Comparison of ENCODE assay signal across 28 cellular contexts in the genomic region with DNA sequence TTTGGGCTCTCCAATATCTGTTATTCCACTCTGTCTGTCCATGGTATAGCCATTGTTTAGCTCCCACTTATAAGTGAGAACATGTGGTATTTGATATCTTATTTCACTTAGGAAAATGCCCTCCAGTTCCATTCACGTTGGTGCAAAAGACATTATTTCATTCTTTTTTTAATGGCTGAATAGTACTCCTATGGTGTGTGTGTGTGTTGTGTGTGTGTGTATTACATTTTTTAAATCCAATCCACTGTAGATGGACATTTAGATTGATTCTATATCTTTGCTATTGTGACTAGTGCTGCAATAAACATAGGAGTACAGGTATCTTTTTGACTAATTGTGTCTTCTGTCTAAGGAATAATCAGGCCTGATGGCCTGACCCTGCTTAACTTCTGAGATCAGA.
"Had no signal": no experiment of that assay in that cellular context is flagged by ENCODE, and none has a peak within 500 bp of the region (broad histone marks: within the 10 kb centered on the region; RNA-seq: fewer than 3 reads in every experiment).

No MANE protein-coding gene starts in this region.

- H3K4me1 ChIP-seq: stomach, suprapubic skin, testis, thyroid gland, tibial artery, transverse colon, upper lobe of left lung, upper lobe of right lung, uterus, vagina had no signal

- ATAC-seq: stimulated activated memory B cell treated with anti-CD40 and anti-IgM and Interleukin-4, amounts not matched to agents 10 μg/mL and 1 μg/mL and 100 μg/mL, for 72 hours; stimulated activated naive B cell treated with anti-CD40 and anti-IgM and Interleukin-4, amounts not matched to agents 10 μg/mL and 1 μg/mL and 100 μg/mL, for 72 hours; upper lobe of right lung had no signal

- H3K27me3 Mint-ChIP-seq: stimulated activated naive CD8-positive, alpha-beta T cell treated with anti-CD3 and anti-CD28 coated beads, Interleukin-15, Interleukin-2, amounts not matched to agents 100 ng/mL and 50 ng/mL, for 24 hours; type B pancreatic cell had no signal

- H3K27ac Mint-ChIP-seq: stimulated activated memory B cell treated with anti-CD40 and anti-IgM and Interleukin-4, amounts not matched to agents 10 μg/mL and 1 μg/mL and 100 μg/mL, for 72 hours; stimulated activated naive CD8-positive, alpha-beta T cell treated with anti-CD3 and anti-CD28 coated beads, Interleukin-15, amount 100 ng/mL, for 72 hours; stimulated activated naive CD8-positive, alpha-beta T cell treated with anti-CD3 and anti-CD28 coated beads, Interleukin-15, Interleukin-2, amounts not matched to agents 100 ng/mL and 50 ng/mL, for 24 hours; type B pancreatic cell had no signal

- H3K9me3 ChIP-seq: stomach, suprapubic skin, testis, thoracic aorta, thyroid gland, tibial artery, tibial nerve, transverse colon, upper lobe of left lung, upper lobe of right lung, uterus, vagina had no signal

- H3K36me3 Mint-ChIP-seq: stimulated activated memory B cell treated with anti-CD40 and anti-IgM and Interleukin-4, amounts not matched to agents 10 μg/mL and 1 μg/mL and 100 μg/mL, for 72 hours; stimulated activated naive B cell treated with anti-CD40 and anti-IgM and Interleukin-4, amounts not matched to agents 10 μg/mL and 1 μg/mL and 100 μg/mL, for 72 hours; type B pancreatic cell had no signal

- H3K27me3 ChIP-seq: stomach, suprapubic skin, testis, thyroid gland, tibial artery, tibial nerve, transverse colon, upper lobe of left lung, upper lobe of right lung, uterus, vagina had no signal

- H3K4me3 ChIP-seq: stomach, suprapubic skin, testis, thoracic aorta, thyroid gland, tibial artery, tibial nerve, transverse colon, upper lobe of left lung, upper lobe of right lung, uterus, vagina had no signal

- H3K27ac ChIP-seq: stomach, suprapubic skin, testis, thoracic aorta, thyroid gland, tibial artery, tibial nerve, transverse colon, upper lobe of left lung, upper lobe of right lung, uterus, vagina had no signal

- H3K4me1 Mint-ChIP-seq: stimulated activated naive B cell treated with anti-CD40 and anti-IgM and Interleukin-4, amounts not matched to agents 10 μg/mL and 1 μg/mL and 100 μg/mL, for 72 hours had no signal

- H3K9me3 Mint-ChIP-seq: stimulated activated effector memory CD8-positive, alpha-beta T cell treated with anti-CD3 and anti-CD28 coated beads, Interleukin-12 subunit alpha, Interleukin-12 subunit beta, amount 100 ng/mL, for 72 hours; stimulated activated memory B cell treated with anti-CD40 and anti-IgM and Interleukin-4, amounts not matched to agents 10 μg/mL and 1 μg/mL and 100 μg/mL, for 72 hours; stimulated activated naive B cell treated with anti-CD40 and anti-IgM and Interleukin-4, amounts not matched to agents 10 μg/mL and 1 μg/mL and 100 μg/mL, for 72 hours; stimulated activated naive CD8-positive, alpha-beta T cell treated with anti-CD3 and anti-CD28 coated beads, Interleukin-15, amount 100 ng/mL, for 72 hours; stimulated activated naive CD8-positive, alpha-beta T cell treated with anti-CD3 and anti-CD28 coated beads, Interleukin-15, Interleukin-2, amounts not matched to agents 100 ng/mL and 50 ng/mL, for 24 hours; type B pancreatic cell had no signal

- H3K36me3 ChIP-seq: thoracic aorta, tibial nerve, uterus, vagina had no signal

- FAIRE-seq: urothelium cell line had no signal

- DNase-seq: stimulated activated CD4-positive, alpha-beta T cell treated with anti-CD3 and anti-CD28 coated beads, Interleukin-2, amount 100 ng/mL, for 48 hours; stimulated activated CD4-positive, alpha-beta T cell treated with anti-CD3 and anti-CD28 coated beads, Interleukin-4, amount 100 ng/mL, for 1 hour; stimulated activated CD4-positive, alpha-beta T cell treated with anti-CD3 and anti-CD28 coated beads, Interleukin-4, amount 100 ng/mL, for 24 hours; stimulated activated CD4-positive, alpha-beta T cell treated with anti-CD3 and anti-CD28 coated beads, Interleukin-4, amount 100 ng/mL, for 4 hours; stimulated activated CD8-positive, alpha-beta memory T cell treated with anti-CD3 and anti-CD28 coated beads, Interleukin-4, amount 100 ng/mL, for 48 hours; stimulated activated naive B cell treated with anti-CD40 and anti-IgM and Interleukin-4, amounts not matched to agents 10 μg/mL and 1 μg/mL and 100 μg/mL, for 72 hours; stimulated activated naive CD4-positive, alpha-beta T cell; stimulated activated naive CD4-positive, alpha-beta T cell treated with Interleukin-2 at 50 U/mL for 16 hours; stimulated activated naive CD8-positive, alpha-beta T cell treated with anti-CD3 and anti-CD28 coated beads, Interleukin-15, amount 100 ng/mL, for 72 hours; stimulated activated naive CD8-positive, alpha-beta T cell treated with anti-CD3 and anti-CD28 coated beads, Interleukin-15, Interleukin-2, amounts not matched to agents 100 U/mL and 50 U/mL, for 24 hours; stomach; substantia nigra; testis; thyroid gland; tibial artery; transverse colon; upper lobe of left lung; upper lobe of right lung; uterus had no signal

- H3K4me3 Mint-ChIP-seq: stimulated activated effector memory CD8-positive, alpha-beta T cell treated with anti-CD3 and anti-CD28 coated beads, Interleukin-12 subunit alpha, Interleukin-12 subunit beta, amount 100 ng/mL, for 72 hours; stimulated activated memory B cell treated with anti-CD40 and anti-IgM and Interleukin-4, amounts not matched to agents 10 μg/mL and 1 μg/mL and 100 μg/mL, for 72 hours; stimulated activated naive B cell treated with anti-CD40 and anti-IgM and Interleukin-4, amounts not matched to agents 10 μg/mL and 1 μg/mL and 100 μg/mL, for 72 hours; stimulated activated naive CD8-positive, alpha-beta T cell treated with anti-CD3 and anti-CD28 coated beads, Interleukin-15, amount 100 ng/mL, for 72 hours; stimulated activated naive CD8-positive, alpha-beta T cell treated with anti-CD3 and anti-CD28 coated beads, Interleukin-15, Interleukin-2, amounts not matched to agents 100 ng/mL and 50 ng/mL, for 24 hours; type B pancreatic cell had no signal
